In the genomic region with DNA sequence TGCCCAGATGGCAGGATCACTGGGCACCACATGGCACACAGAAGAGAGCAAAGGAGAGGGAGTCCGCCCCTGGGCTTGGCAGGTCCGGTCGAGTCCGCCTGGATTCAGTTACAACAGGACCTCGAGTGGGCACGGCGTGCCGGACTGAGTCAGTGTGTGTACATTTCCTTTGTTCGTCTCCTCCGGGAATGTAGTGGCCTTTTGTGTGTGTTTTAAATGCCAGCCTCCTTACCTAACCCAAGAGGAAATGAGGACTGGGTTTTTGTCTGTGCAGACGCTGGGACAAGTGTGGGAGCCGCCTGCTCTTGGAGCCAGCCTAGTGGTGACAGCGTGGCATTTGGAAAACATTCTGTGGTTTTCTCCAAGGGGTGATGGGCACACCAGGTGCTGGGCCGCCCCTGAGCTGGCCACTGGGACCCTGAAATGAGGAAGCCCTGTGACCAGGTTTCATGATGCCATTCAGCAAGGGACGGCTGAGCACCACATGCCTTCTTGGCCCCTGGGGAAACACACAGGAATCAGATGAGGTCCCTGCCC, we compare ENCODE assay signal across 8 cellular contexts. TPM values are rescaled to one million over a fixed set of nuclear protein-coding genes. Genes with fewer than 3 reads are reported as not detected.
DNase-seq lines count a peak whose midpoint lies in the region; ATAC-seq and TF ChIP-seq lines count a peak whose summit lies in the region.

No MANE protein-coding gene starts in this region.

- no peaks in the 10 kb centered on the region for H3K27me3 ChIP-seq in IMR-90 (ENCODE audit: control insufficient read depth, insufficient read depth, low read length)
- H3K27me3 ChIP-seq in liver (ENCODE audit: control insufficient read depth in 4 of 4, insufficient read depth in 4 of 4, low read length in 3 of 4) = no peaks in the 10 kb centered on the region
- no peaks in the 10 kb centered on the region for H3K27me3 ChIP-seq in aorta (ENCODE audit: control insufficient read depth in 1 of 2, insufficient read depth in 2 of 2, low read length in 1 of 2)

- peak overlapping the region; percentile 42 for H3K4me2 ChIP-seq in IMR-90 (ENCODE audit: low read depth, low read length)

- peak overlapping the region; percentile 66 for H2BK20ac ChIP-seq in IMR-90 (ENCODE audit: low read depth, low read length)

- DNase-seq in AG10803 (ENCODE audit: low read depth) = peak; percentile 90
- peak; percentile 85 for DNase-seq in IMR-90
- peak; percentile 40 for DNase-seq in amniotic stem cell (lab: John Stamatoyannopoulos, UW)
- peak; percentile 86 to 88 for DNase-seq in aorta
- DNase-seq in activated effector memory CD4-positive, alpha-beta T cell treated with anti-CD3 and anti-CD28 coated beads, Interleukin-2, amount 50 U/mL, for 16 hours = no peak

- H4K91ac ChIP-seq in IMR-90 (ENCODE audit: insufficient read depth, low read depth, low read length) = peak overlapping the region; percentile 86

- BruUV-seq in IMR-90 (replicated peaks; lab: Mats Ljungman, UMichigan) = no TSS peak

- peak overlapping the region; percentile 56 for H4K5ac ChIP-seq in IMR-90 (ENCODE audit: low read depth, low read length)

- POLR2A ChIA-PET in IMR-90 (lab: Charles Lee; ENCODE audit: unreplicated experiment) = interaction anchor here (0.7 kb wide), 1 partner anchor 30 kb away, joined by 3 read pairs; no protein-coding TSS in a partner anchor

- H4K20me1 ChIP-seq in IMR-90 (ENCODE audit: insufficient read depth, low read length) = peaks cover 96% of the 10 kb centered on the region

- H3K4me3 ChIP-seq in AG10803 (ENCODE audit: low read length) (peak overlapping the region; percentile 29), IMR-90 (ENCODE audit: insufficient read depth, low read depth, low read length) (no peak overlapping the region), liver (ENCODE audit: low read depth in 1 of 3, low read length in 3 of 3) (no peak overlapping the region), aorta (ENCODE audit: low read length in 2 of 2) (no peak overlapping the region)

- H3K9ac ChIP-seq in IMR-90 (ENCODE audit: low read depth, low read length) (peak overlapping the region; percentile 49), liver (ENCODE audit: low read depth in 1 of 2, low read length in 2 of 2) (peak overlapping the region; percentile 27 to 32)

- H4K8ac ChIP-seq in IMR-90 (ENCODE audit: low read depth in 2 of 2, low read length in 2 of 2) = peak overlapping the region; percentile 44 to 74

- H2BK120ac ChIP-seq in IMR-90 (ENCODE audit: low read depth, low read length) = peak overlapping the region; percentile 86

- CTCF ChIA-PET in IMR-90 (lab: Yijun Ruan, JAX) = no interaction called here

- H3K23ac ChIP-seq in IMR-90 (ENCODE audit: low read depth, low read length) = peak overlapping the region; percentile 91

- H3K36me3 ChIP-seq in IMR-90 (ENCODE audit: control insufficient read depth, insufficient read depth, low read length) (peaks cover 46% of the 10 kb centered on the region), liver (ENCODE audit: control insufficient read depth in 4 of 4, insufficient read depth in 3 of 4, low read depth in 1 of 4, low read length in 3 of 4) (no peaks in the 10 kb centered on the region), aorta (ENCODE audit: control insufficient read depth in 1 of 2, insufficient read depth in 2 of 2, low read length in 1 of 2) (no peaks in the 10 kb centered on the region)

- H3K4ac ChIP-seq in IMR-90 (ENCODE audit: low read depth, low read length) = peak overlapping the region; percentile 90

- H3K18ac ChIP-seq in IMR-90 (ENCODE audit: low read depth, low read length) = peak overlapping the region; percentile 72

- WGBS in IMR-90 (ENCODE audit: extremely low coverage in 2 of 2, insufficient read length in 1 of 2), 2 experiments = 55% methylated on average over 4 of the region's 15 CpGs; no CpG with 5 or more reads in 1 of the 2 experiments
- WGBS in liver = 41% methylated on average over 15 of the region's 15 CpGs
- 3 to 5% methylated on average over 15 of the region's 15 CpGs for WGBS in aorta, 2 donors

- dilution Hi-C loops in IMR-90 (cut with HindIII; ENCODE audit: low sequenced_read_pairs, unreplicated experiment) = no loop called here

- peak overlapping the region; percentile 89 for H2BK5ac ChIP-seq in IMR-90 (ENCODE audit: low read depth, low read length, poor library complexity, severe bottlenecking)

- H3K14ac ChIP-seq in IMR-90 (replicated peaks; ENCODE audit: low read depth, low read length) = peak overlapping the region; percentile 82

- H2AK5ac ChIP-seq in IMR-90 (ENCODE audit: low read depth, low read length) = peak overlapping the region; percentile 94

- TF ChIP-seq RAD21 in IMR-90 (IDR thresholded peaks at IDR 0.05; ENCODE audit: low read length) = no peak
- TF ChIP-seq RAD21 in liver (IDR thresholded peaks at IDR 0.05) = peak; percentile 37 to 40

- in situ Hi-C loops in IMR-90 (cut with MboI; ENCODE audit: low sequenced_read_pairs) = no loop called here

- TF ChIP-seq CTCF in AG10803 (conservative IDR thresholded peaks at IDR 0.05; ENCODE audit: low read length) (no peak; the same call in 1 of the 2 replicates), IMR-90 (conservative IDR thresholded peaks at IDR 0.05; ENCODE audit: low read depth, low read length) (no peak), liver (IDR thresholded peaks at IDR 0.05; ENCODE audit: low read depth, low read length, missing input control) (no peak)

- H3K9me1 ChIP-seq in IMR-90 (ENCODE audit: insufficient read depth, low read length) = peaks cover 56% of the 10 kb centered on the region

- peak overlapping the region; percentile 48; the same call in 2 of the 3 replicates for H2BK15ac ChIP-seq in IMR-90 (ENCODE audit: low read depth, low read length)

- H3K4me1 ChIP-seq in IMR-90 (ENCODE audit: control insufficient read depth, insufficient read depth, low read length) (peaks cover 74% of the 10 kb centered on the region), liver (ENCODE audit: control insufficient read depth in 4 of 4, insufficient read depth in 4 of 4, low read length in 3 of 4) (peaks cover 29 to 87% (median 57%) of the 10 kb centered on the region in 4 donors), aorta (ENCODE audit: control insufficient read depth in 1 of 2, insufficient read depth in 2 of 2, low read length in 2 of 2) (peaks cover 7 to 17% of the 10 kb centered on the region in 2 donors)

- H3K56ac ChIP-seq in IMR-90 (ENCODE audit: extremely low read depth, insufficient read depth, low read length) = peak overlapping the region; percentile 88

- no peak for TF ChIP-seq POLR2A in IMR-90 (IDR thresholded peaks at IDR 0.05; ENCODE audit: low read depth, low read length)

- peak overlapping the region; percentile 68 for H2AK9ac ChIP-seq in IMR-90 (replicated peaks; ENCODE audit: low read depth, low read length, poor library complexity)

- intact Hi-C loops in IMR-90 (cut with micrococcal nuclease) (no loop called here), aorta (cut with DNase I) (no loop called here)

- peaks cover 0 to 84% of the 10 kb centered on the region in 2 experiments; a peak in 3 of 4 replicates for H3K79me1 ChIP-seq in IMR-90 (ENCODE audit: low read depth in 1 of 2, low read length in 2 of 2)

- no peak overlapping the region for H2AFZ ChIP-seq in IMR-90 (replicated peaks; ENCODE audit: low read length, poor library complexity)

- peak; percentile 39 for ATAC-seq in IMR-90 (ENCODE audit: low read depth)
- ATAC-seq in aorta (ENCODE audit: low FRiP score) = peak; percentile 68
- no peak for ATAC-seq in GM21360 (IDR thresholded peaks at IDR 0.05; ENCODE audit: unreplicated experiment)
- ATAC-seq in GM19023 (IDR thresholded peaks at IDR 0.05; ENCODE audit: unreplicated experiment) = no peak

- H3K27ac ChIP-seq in IMR-90 (ENCODE audit: insufficient read depth, low read length) (peak overlapping the region; percentile 78), liver (ENCODE audit: low read depth in 1 of 2, low read length in 2 of 2) (peak overlapping the region; percentile 97 to 98), aorta (ENCODE audit: low read depth in 1 of 2, low read length in 2 of 2) (peak overlapping the region in 1 of 2 donors; percentile 23)

- no peaks in the 10 kb centered on the region for H3K9me3 ChIP-seq in IMR-90 (ENCODE audit: control insufficient read depth, insufficient read depth, low read length)
- H3K9me3 ChIP-seq in liver (ENCODE audit: control insufficient read depth in 4 of 4, low read length in 3 of 4) = no peaks in the 10 kb centered on the region
- H3K9me3 ChIP-seq in aorta (ENCODE audit: control insufficient read depth, low read length) = no peaks in the 10 kb centered on the region

TF ChIP-seq in IMR-90, 13 proteins besides CTCF, POLR2A, EP300 and RAD21 (continues in another document):
- TF ChIP-seq, protein P1, sequence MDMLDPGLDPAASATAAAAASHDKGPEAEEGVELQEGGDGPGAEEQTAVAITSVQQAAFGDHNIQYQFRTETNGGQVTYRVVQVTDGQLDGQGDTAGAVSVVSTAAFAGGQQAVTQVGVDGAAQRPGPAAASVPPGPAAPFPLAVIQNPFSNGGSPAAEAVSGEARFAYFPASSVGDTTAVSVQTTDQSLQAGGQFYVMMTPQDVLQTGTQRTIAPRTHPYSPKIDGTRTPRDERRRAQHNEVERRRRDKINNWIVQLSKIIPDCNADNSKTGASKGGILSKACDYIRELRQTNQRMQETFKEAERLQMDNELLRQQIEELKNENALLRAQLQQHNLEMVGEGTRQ (IDR thresholded peaks at IDR 0.05; ENCODE audit: low read depth, low read length) = no peak
- TF ChIP-seq CHD1 (IDR thresholded peaks at IDR 0.05; ENCODE audit: low read depth, low read length) (no peak), MXI1 (IDR thresholded peaks at IDR 0.05; ENCODE audit: borderline replicate concordance, low read depth, low read length) (0 out of 2 replicates have a peak, but pooled peaks have one; percentile 17)

TF ChIP-seq in liver, 16 proteins besides CTCF, POLR2A, EP300 and RAD21 (continues in another document):
- TF ChIP-seq, protein P2, sequence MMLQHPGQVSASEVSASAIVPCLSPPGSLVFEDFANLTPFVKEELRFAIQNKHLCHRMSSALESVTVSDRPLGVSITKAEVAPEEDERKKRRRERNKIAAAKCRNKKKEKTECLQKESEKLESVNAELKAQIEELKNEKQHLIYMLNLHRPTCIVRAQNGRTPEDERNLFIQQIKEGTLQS (IDR thresholded peaks at IDR 0.05) = no peak
- peak; percentile 96 for TF ChIP-seq MAX (IDR thresholded peaks at IDR 0.05)
- no peak for TF ChIP-seq SP1 (IDR thresholded peaks at IDR 0.05)
- no peak for TF ChIP-seq HNF4G (IDR thresholded peaks at IDR 0.05)
- peak in 1 of 2 donors; percentile 58 for TF ChIP-seq EGR1 (IDR thresholded peaks at IDR 0.05; ENCODE audit: low read depth in 2 of 2)

RNA-seq across cellular contexts. Expression of gene NEK6, which starts 9.6 kb away (rescaled TPM):
- total RNA-seq in IMR-90 (2012; rRNA removed) (77.8 and 79.9 TPM in 2 replicates), liver (10 to 100 TPM; 36.4 to 48.5 TPM), aorta (10 to 100 TPM; 60.5 to 72.8 TPM)
- polyA plus RNA-seq in IMR-90 (2012; rRNA removed) (110 and 112 TPM in 2 replicates), liver (10 to 100 TPM; 32.5 to 49.7 TPM), aorta (10 to 100 TPM in 1 of 2 donors, 1 to 10 TPM in 1; 8.2 to 13.4 TPM)
- 55.9 and 71.1 TPM in 2 replicates for polyA plus RNA-seq in IMR-90 (2012; cell fraction: cytosol; rRNA removed)
- 133 and 147 TPM in 2 replicates for polyA plus RNA-seq in IMR-90 (2012; cell fraction: nucleus; rRNA removed; ENCODE audit: low replicate concordance)

Comparison
In these comparisons a context has a peak if more than half of its experiments do, and no peak if none do; other contexts are left out.
1. ATAC-seq: peak in IMR-90 (single experiment) and aorta (single experiment); none in GM21360 (single experiment) and GM19023 (single experiment).